ENCODE assay signal across 8 cellular contexts in the genomic region with DNA sequence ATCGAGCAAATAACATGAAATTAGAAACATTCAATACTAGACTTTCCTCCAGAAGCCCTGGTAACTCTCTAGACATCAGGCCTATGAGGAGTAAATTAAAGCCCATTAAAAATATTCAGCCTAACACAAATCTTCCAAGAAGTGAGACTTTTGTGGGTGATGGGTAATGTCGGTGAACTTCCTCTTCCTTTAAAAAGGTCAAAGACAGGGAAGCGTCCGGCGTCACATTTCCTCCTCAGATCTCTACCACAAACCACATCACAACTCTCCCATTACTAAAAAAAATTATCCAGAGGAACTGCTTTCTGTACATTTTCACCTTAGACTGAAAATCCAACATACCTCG. TPM values are rescaled to one million over a fixed set of nuclear protein-coding genes. Genes with fewer than 3 reads are reported as not detected.
DNase-seq lines count a peak whose midpoint lies in the region; ATAC-seq and TF ChIP-seq lines count a peak whose summit lies in the region.

No MANE protein-coding gene starts in this region.

- intact Hi-C loops in body of pancreas (cut with DNase I), result no loop called here

- no peaks in the 10 kb centered on the region for H3K27me3 ChIP-seq in Peyer's patch
- no peaks in the 10 kb centered on the region for H3K27me3 ChIP-seq in body of pancreas

- H3K9me3 Mint-ChIP-seq in immature natural killer cell, result no peaks in the 10 kb centered on the region

- peaks cover 7 to 9% (median 9%) of the 10 kb centered on the region in 3 donors for H3K27me3 Mint-ChIP-seq in immature natural killer cell (ENCODE audit: low read depth in 3 of 3)

- H3K4me1 ChIP-seq in Peyer's patch (peaks cover 0 to 17% (median 0%) of the 10 kb centered on the region in 4 donors), body of pancreas (peaks cover 32% of the 10 kb centered on the region)

- peak overlapping the region; percentile 85 to 96 (median 89) for H3K4me3 Mint-ChIP-seq in immature natural killer cell

- H3K4me1 Mint-ChIP-seq in immature natural killer cell, result peaks cover 33 to 53% of the 10 kb centered on the region in 2 donors

- no peaks in the 10 kb centered on the region for H3K36me3 Mint-ChIP-seq in immature natural killer cell

- peak overlapping the region; percentile 53 to 95 (median 77) for H3K4me3 ChIP-seq in Peyer's patch
- no peak overlapping the region for H3K4me3 ChIP-seq in body of pancreas

- TF ChIP-seq POLR2A in Peyer's patch (IDR thresholded peaks at IDR 0.05) (peak in 1 of 2 donors; percentile 13), body of pancreas (IDR thresholded peaks at IDR 0.05) (peak in 1 of 3 donors; percentile 16)

- peak; percentile 41 for DNase-seq in NCI-H2171 treated with DMSO at 0.1 percent for 48 hours (lab: John Stamatoyannopoulos, UW)
- DNase-seq in NCI-H2171 (lab: John Stamatoyannopoulos, UW), result no peak
- DNase-seq in Peyer's patch, result peak in 2 of 3 donors; percentile 77 to 84
- DNase-seq in body of pancreas, result peak in 3 of 4 donors; percentile 20 to 68 (median 34)
- DNase-seq in immature natural killer cell, result peak; percentile 50 to 60 (median 58)
- peak; percentile 24 for DNase-seq in stimulated activated CD4-positive, alpha-beta T cell treated with anti-CD3 and anti-CD28 coated beads, Interleukin-2, amount 100 ng/mL, for 24 hours

- TF ChIP-seq CTCF in Peyer's patch (IDR thresholded peaks at IDR 0.05) (no peak), body of pancreas (IDR thresholded peaks at IDR 0.05) (no peak)

- H3K27ac Mint-ChIP-seq in immature natural killer cell, result peak overlapping the region; percentile 86 to 92 (median 89)

- H3K27ac ChIP-seq in Peyer's patch, result peak overlapping the region; percentile 85 to 93 (median 91)
- H3K27ac ChIP-seq in body of pancreas, result peak overlapping the region; percentile 22 to 91 (median 72)

- H3K36me3 ChIP-seq in Peyer's patch (no peaks in the 10 kb centered on the region), body of pancreas (replicated peaks in 1 of 2; ENCODE audit: insufficient read depth in 1 of 2, low read depth in 2 of 2) (no peaks in the 10 kb centered on the region)

- WGBS in body of pancreas, 2 donors, result 0% methylated on average over 6 of the region's 6 CpGs

- no peaks in the 10 kb centered on the region for H3K9me3 ChIP-seq in Peyer's patch
- H3K9me3 ChIP-seq in body of pancreas, result no peaks in the 10 kb centered on the region

- no peak for ATAC-seq in body of pancreas
- ATAC-seq in GM19328 (IDR thresholded peaks at IDR 0.05; ENCODE audit: unreplicated experiment), result no peak
- no peak for ATAC-seq in GM18502 (IDR thresholded peaks at IDR 0.05; ENCODE audit: poor library complexity, unreplicated experiment)

RNA-seq across cellular contexts. Expression of gene EIF4G3, which starts 1.4 kb away (rescaled TPM):
- total RNA-seq in Peyer's patch, result 100 to 1,000 TPM in 1 of 4 donors, 10 to 100 TPM in 3; 56.6 to 131 (median 70.8) TPM
- 10 to 100 TPM; 20.8 to 48.8 TPM for total RNA-seq in body of pancreas
- 10 to 100 TPM in 2 of 3 donors, 1 to 10 TPM in 1; 7.4 to 21.6 (median 17.9) TPM for polyA plus RNA-seq in immature natural killer cell

Comparison
In these comparisons a context has a peak if more than half of its experiments do, and no peak if none do; other contexts are left out.
1. H3K4me3 ChIP-seq: peak in Peyer's patch (4 of 4); none in body of pancreas (0 of 2).